1 cellular context compared by ENCODE assay signal in the genomic region with DNA sequence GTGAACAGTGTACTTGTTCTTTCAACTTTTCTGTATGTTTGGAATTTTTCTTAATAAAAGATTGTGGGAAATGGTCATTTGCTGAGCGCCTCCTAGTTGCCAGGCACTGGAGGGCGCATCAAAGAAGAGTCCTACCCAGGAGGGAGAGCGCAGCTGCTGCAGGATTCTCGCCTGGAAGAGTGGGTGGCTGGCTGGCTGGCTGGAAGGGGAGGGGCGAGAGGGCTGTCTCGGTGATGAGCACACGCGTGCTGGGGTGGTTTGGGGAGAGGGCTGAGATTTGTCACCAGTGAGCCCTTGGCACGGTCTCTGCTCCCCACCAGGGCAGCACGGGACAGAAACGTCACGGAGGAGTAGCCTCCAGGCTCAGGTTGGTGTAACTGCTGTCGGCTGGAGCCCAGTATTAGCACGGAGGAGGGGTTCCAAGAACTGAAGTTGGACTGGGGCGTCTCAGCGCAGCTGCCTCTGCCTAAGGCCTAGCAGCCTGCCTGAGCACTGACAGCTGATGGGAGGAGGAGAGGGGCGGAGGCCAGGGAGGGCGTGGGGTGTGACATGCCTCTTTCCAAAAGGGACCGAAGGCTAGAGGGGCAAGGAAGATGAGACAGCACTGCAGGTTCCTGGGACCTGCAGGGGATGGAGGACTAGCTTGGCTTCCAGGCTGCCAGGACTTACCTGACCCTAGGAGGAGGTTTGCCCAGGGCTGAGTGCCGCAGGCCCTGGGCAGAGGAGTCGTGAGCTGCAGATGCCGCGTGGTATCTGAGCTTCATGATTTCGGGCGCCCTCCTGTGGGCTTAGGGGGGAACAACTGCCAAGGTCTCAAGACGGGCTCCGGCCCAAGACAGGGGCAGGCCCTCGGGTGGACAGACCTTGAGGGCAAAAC.
TF ChIP-seq lines count a peak whose summit lies in the region.

No MANE protein-coding gene starts in this region.

TF ChIP-seq in HepG2, 621 proteins besides CTCF, POLR2A, EP300 and RAD21 (continued from another document and continues in another):
- TF ChIP-seq, protein P1, sequence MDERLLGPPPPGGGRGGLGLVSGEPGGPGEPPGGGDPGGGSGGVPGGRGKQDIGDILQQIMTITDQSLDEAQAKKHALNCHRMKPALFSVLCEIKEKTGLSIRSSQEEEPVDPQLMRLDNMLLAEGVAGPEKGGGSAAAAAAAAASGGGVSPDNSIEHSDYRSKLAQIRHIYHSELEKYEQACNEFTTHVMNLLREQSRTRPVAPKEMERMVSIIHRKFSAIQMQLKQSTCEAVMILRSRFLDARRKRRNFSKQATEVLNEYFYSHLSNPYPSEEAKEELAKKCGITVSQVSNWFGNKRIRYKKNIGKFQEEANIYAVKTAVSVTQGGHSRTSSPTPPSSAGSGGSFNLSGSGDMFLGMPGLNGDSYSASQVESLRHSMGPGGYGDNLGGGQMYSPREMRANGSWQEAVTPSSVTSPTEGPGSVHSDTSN (CRISPR knock-in tag; IDR thresholded peaks at IDR 0.05), result peak; percentile 9; the same call in 1 of the 2 replicates
- TF ChIP-seq ZNF891 (CRISPR knock-in tag; IDR thresholded peaks at IDR 0.05), result no peak; the same call in 1 of the 2 replicates
- TF ChIP-seq, protein P2, sequence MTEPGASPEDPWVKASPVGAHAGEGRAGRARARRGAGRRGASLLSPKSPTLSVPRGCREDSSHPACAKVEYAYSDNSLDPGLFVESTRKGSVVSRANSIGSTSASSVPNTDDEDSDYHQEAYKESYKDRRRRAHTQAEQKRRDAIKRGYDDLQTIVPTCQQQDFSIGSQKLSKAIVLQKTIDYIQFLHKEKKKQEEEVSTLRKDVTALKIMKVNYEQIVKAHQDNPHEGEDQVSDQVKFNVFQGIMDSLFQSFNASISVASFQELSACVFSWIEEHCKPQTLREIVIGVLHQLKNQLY (CRISPR knock-in tag; IDR thresholded peaks at IDR 0.05), result no peak
- TF ChIP-seq ZNF713 (CRISPR knock-in tag; IDR thresholded peaks at IDR 0.05), result no peak
- TF ChIP-seq DMAP1 (CRISPR knock-in tag; IDR thresholded peaks at IDR 0.05), result peak; percentile 80; the same call in 1 of the 2 replicates
- no peak for TF ChIP-seq MTF1 (CRISPR knock-in tag; IDR thresholded peaks at IDR 0.05)
- TF ChIP-seq, protein P3, sequence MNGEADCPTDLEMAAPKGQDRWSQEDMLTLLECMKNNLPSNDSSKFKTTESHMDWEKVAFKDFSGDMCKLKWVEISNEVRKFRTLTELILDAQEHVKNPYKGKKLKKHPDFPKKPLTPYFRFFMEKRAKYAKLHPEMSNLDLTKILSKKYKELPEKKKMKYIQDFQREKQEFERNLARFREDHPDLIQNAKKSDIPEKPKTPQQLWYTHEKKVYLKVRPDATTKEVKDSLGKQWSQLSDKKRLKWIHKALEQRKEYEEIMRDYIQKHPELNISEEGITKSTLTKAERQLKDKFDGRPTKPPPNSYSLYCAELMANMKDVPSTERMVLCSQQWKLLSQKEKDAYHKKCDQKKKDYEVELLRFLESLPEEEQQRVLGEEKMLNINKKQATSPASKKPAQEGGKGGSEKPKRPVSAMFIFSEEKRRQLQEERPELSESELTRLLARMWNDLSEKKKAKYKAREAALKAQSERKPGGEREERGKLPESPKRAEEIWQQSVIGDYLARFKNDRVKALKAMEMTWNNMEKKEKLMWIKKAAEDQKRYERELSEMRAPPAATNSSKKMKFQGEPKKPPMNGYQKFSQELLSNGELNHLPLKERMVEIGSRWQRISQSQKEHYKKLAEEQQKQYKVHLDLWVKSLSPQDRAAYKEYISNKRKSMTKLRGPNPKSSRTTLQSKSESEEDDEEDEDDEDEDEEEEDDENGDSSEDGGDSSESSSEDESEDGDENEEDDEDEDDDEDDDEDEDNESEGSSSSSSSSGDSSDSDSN (CRISPR knock-in tag; IDR thresholded peaks at IDR 0.05), result peak; percentile 86
- peak; percentile 64; the same call in 1 of the 2 replicates for TF ChIP-seq ZNF768 (CRISPR knock-in tag; IDR thresholded peaks at IDR 0.05)
- TF ChIP-seq, protein P4, sequence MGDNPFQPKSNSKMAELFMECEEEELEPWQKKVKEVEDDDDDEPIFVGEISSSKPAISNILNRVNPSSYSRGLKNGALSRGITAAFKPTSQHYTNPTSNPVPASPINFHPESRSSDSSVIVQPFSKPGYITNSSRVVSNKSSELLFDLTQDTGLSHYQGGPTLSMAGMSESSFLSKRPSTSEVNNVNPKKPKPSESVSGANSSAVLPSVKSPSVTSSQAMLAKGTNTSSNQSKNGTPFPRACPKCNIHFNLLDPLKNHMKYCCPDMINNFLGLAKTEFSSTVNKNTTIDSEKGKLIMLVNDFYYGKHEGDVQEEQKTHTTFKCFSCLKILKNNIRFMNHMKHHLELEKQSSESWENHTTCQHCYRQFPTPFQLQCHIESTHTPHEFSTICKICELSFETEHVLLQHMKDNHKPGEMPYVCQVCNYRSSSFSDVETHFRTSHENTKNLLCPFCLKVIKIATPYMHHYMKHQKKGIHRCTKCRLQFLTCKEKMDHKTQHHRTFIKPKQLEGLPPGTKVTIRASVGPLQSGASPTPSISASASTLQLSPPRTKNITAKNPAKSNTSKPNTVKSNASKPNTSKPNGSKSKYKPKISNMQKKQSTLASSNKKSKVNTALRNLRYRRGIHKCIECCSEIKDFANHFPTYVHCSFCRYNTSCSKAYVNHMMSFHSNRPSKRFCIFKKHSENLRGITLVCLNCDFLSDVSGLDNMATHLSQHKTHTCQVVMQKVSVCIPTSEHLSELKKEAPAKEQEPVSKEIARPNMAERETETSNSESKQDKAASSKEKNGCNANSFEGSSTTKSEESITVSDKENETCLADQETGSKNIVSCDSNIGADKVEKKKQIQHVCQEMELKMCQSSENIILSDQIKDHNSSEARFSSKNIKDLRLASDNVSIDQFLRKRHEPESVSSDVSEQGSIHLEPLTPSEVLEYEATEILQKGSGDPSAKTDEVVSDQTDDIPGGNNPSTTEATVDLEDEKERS (CRISPR knock-in tag; IDR thresholded peaks at IDR 0.05), result peak; percentile 79
- TF ChIP-seq SP1 (IDR thresholded peaks at IDR 0.05), result no peak
- no peak; the same call in 1 of the 2 replicates for TF ChIP-seq SP1 (CRISPR knock-in tag; IDR thresholded peaks at IDR 0.05)
- TF ChIP-seq NR2F2 (IDR thresholded peaks at IDR 0.05; ENCODE audit: borderline replicate concordance, low read depth), result peak; percentile 59; the same call in 1 of the 2 replicates
- TF ChIP-seq SIN3A (IDR thresholded peaks at IDR 0.05; ENCODE audit: borderline replicate concordance, low read depth, low read length), result peak; percentile 59; the same call in 1 of the 2 replicates
- TF ChIP-seq ZNF570 (CRISPR knock-in tag; IDR thresholded peaks at IDR 0.05; ENCODE audit: borderline replicate concordance), result no peak
- TF ChIP-seq, protein P5, sequence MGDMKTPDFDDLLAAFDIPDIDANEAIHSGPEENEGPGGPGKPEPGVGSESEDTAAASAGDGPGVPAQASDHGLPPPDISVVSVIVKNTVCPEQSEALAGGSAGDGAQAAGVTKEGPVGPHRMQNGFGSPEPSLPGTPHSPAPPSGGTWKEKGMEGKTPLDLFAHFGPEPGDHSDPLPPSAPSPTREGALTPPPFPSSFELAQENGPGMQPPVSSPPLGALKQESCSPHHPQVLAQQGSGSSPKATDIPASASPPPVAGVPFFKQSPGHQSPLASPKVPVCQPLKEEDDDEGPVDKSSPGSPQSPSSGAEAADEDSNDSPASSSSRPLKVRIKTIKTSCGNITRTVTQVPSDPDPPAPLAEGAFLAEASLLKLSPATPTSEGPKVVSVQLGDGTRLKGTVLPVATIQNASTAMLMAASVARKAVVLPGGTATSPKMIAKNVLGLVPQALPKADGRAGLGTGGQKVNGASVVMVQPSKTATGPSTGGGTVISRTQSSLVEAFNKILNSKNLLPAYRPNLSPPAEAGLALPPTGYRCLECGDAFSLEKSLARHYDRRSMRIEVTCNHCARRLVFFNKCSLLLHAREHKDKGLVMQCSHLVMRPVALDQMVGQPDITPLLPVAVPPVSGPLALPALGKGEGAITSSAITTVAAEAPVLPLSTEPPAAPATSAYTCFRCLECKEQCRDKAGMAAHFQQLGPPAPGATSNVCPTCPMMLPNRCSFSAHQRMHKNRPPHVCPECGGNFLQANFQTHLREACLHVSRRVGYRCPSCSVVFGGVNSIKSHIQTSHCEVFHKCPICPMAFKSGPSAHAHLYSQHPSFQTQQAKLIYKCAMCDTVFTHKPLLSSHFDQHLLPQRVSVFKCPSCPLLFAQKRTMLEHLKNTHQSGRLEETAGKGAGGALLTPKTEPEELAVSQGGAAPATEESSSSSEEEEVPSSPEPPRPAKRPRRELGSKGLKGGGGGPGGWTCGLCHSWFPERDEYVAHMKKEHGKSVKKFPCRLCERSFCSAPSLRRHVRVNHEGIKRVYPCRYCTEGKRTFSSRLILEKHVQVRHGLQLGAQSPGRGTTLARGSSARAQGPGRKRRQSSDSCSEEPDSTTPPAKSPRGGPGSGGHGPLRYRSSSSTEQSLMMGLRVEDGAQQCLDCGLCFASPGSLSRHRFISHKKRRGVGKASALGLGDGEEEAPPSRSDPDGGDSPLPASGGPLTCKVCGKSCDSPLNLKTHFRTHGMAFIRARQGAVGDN (CRISPR knock-in tag; IDR thresholded peaks at IDR 0.05), result peak; percentile 92
- TF ChIP-seq LCORL (IDR thresholded peaks at IDR 0.05), result no peak
- no peak; the same call in none of the 2 replicates for TF ChIP-seq LCORL (CRISPR knock-in tag; IDR thresholded peaks at IDR 0.05)
- TF ChIP-seq TARDBP (CRISPR knock-in tag; IDR thresholded peaks at IDR 0.05), result no peak; the same call in 1 of the 2 replicates
- TF ChIP-seq, protein P6, sequence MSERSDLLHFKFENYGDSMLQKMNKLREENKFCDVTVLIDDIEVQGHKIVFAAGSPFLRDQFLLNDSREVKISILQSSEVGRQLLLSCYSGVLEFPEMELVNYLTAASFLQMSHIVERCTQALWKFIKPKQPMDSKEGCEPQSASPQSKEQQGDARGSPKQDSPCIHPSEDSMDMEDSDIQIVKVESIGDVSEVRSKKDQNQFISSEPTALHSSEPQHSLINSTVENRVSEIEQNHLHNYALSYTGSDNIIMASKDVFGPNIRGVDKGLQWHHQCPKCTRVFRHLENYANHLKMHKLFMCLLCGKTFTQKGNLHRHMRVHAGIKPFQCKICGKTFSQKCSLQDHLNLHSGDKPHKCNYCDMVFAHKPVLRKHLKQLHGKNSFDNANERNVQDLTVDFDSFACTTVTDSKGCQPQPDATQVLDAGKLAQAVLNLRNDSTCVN (CRISPR knock-in tag; IDR thresholded peaks at IDR 0.05; ENCODE audit: borderline replicate concordance), result 0 out of 2 replicates have a peak, but pooled peaks have one; percentile 61
- TF ChIP-seq EZH2 (conservative IDR thresholded peaks at IDR 0.05; ENCODE audit: low read depth, low read length), result no peak
- TF ChIP-seq TMF1 (CRISPR knock-in tag; IDR thresholded peaks at IDR 0.05; ENCODE audit: low read depth), result no peak
- no peak for TF ChIP-seq ATF7 (IDR thresholded peaks at IDR 0.05)
- peak; percentile 26; the same call in 1 of the 2 replicates for TF ChIP-seq ATF7 (CRISPR knock-in tag; IDR thresholded peaks at IDR 0.05)
- no peak for TF ChIP-seq POGZ (CRISPR knock-in tag; IDR thresholded peaks at IDR 0.05)
- peak; percentile 87; the same call in 1 of the 2 replicates for TF ChIP-seq KDM3A (CRISPR knock-in tag; IDR thresholded peaks at IDR 0.05; ENCODE audit: low read depth)
- no peak for TF ChIP-seq ZNF746 (CRISPR knock-in tag; IDR thresholded peaks at IDR 0.05)
- TF ChIP-seq ZNF333 (CRISPR knock-in tag; IDR thresholded peaks at IDR 0.05; ENCODE audit: borderline replicate concordance), result no peak; the same call in none of the 2 replicates
- TF ChIP-seq ZNF720 (CRISPR knock-in tag; IDR thresholded peaks at IDR 0.05), result no peak
- TF ChIP-seq, protein P7, sequence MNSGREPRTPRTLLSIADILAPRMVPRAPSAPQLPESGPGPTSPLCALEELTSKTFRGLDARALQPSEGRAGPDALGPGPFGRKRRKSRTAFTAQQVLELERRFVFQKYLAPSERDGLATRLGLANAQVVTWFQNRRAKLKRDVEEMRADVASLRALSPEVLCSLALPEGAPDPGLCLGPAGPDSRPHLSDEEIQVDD (CRISPR knock-in tag; IDR thresholded peaks at IDR 0.05; ENCODE audit: borderline replicate concordance), result no peak; the same call in 1 of the 2 replicates
- no peak for TF ChIP-seq ZNF660 (CRISPR knock-in tag; IDR thresholded peaks at IDR 0.05; ENCODE audit: borderline replicate concordance, low read depth)
- peak; percentile 27; the same call in 1 of the 2 replicates for TF ChIP-seq SIN3B (IDR thresholded peaks at IDR 0.05; ENCODE audit: low read length)
- no peak for TF ChIP-seq HOXD1 (CRISPR knock-in tag; IDR thresholded peaks at IDR 0.05)
- peak; percentile 64; the same call in 1 of the 2 replicates for TF ChIP-seq MEIS2 (CRISPR knock-in tag; IDR thresholded peaks at IDR 0.05)
- TF ChIP-seq, protein P8, sequence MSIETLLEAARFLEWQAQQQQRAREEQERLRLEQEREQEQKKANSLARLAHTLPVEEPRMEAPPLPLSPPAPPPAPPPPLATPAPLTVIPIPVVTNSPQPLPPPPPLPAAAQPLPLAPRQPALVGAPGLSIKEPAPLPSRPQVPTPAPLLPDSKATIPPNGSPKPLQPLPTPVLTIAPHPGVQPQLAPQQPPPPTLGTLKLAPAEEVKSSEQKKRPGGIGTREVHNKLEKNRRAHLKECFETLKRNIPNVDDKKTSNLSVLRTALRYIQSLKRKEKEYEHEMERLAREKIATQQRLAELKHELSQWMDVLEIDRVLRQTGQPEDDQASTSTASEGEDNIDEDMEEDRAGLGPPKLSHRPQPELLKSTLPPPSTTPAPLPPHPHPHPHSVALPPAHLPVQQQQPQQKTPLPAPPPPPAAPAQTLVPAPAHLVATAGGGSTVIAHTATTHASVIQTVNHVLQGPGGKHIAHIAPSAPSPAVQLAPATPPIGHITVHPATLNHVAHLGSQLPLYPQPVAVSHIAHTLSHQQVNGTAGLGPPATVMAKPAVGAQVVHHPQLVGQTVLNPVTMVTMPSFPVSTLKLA (IDR thresholded peaks at IDR 0.05), result peak; percentile 53; the same call in 1 of the 2 replicates
- TF ChIP-seq ZBTB8A (CRISPR knock-in tag; IDR thresholded peaks at IDR 0.05; ENCODE audit: borderline replicate concordance, low read depth), result no peak
- TF ChIP-seq SRSF9 (IDR thresholded peaks at IDR 0.05; ENCODE audit: borderline replicate concordance, insufficient read depth, low read depth, low read length, poor library complexity, severe bottlenecking), result no peak
- TF ChIP-seq ZBTB1 (CRISPR knock-in tag; IDR thresholded peaks at IDR 0.05; ENCODE audit: borderline replicate concordance), result no peak
- no peak for TF ChIP-seq KDM6A (CRISPR knock-in tag; IDR thresholded peaks at IDR 0.05; ENCODE audit: low read depth)
- 0 out of 2 replicates have a peak, but pooled peaks have one; percentile 69 for TF ChIP-seq PCBP1 (IDR thresholded peaks at IDR 0.05; ENCODE audit: borderline replicate concordance, low read depth, low read length)
- TF ChIP-seq SP4 (CRISPR knock-in tag; IDR thresholded peaks at IDR 0.05), result peak; percentile 73; the same call in 1 of the 2 replicates
- TF ChIP-seq ZNF781 (CRISPR knock-in tag; IDR thresholded peaks at IDR 0.05; ENCODE audit: borderline replicate concordance, not compliant biosample characterization), result peak; percentile 60
- TF ChIP-seq ZNF790 (CRISPR knock-in tag; IDR thresholded peaks at IDR 0.05; ENCODE audit: borderline replicate concordance), result 0 out of 2 replicates have a peak, but pooled peaks have one; percentile 57
- no peak for TF ChIP-seq ZNF672 (CRISPR knock-in tag; IDR thresholded peaks at IDR 0.05)
- TF ChIP-seq TP53 (CRISPR knock-in tag; conservative IDR thresholded peaks at IDR 0.05), result no peak
- peak; percentile 34 for TF ChIP-seq ZNF883 (CRISPR knock-in tag; IDR thresholded peaks at IDR 0.05; ENCODE audit: not compliant biosample characterization)
- no peak for TF ChIP-seq U2AF2 (IDR thresholded peaks at IDR 0.05; ENCODE audit: low read depth, low read length)
- TF ChIP-seq HDAC6 (IDR thresholded peaks at IDR 0.05; ENCODE audit: low read depth, low read length), result no peak
